In the genomic region with DNA sequence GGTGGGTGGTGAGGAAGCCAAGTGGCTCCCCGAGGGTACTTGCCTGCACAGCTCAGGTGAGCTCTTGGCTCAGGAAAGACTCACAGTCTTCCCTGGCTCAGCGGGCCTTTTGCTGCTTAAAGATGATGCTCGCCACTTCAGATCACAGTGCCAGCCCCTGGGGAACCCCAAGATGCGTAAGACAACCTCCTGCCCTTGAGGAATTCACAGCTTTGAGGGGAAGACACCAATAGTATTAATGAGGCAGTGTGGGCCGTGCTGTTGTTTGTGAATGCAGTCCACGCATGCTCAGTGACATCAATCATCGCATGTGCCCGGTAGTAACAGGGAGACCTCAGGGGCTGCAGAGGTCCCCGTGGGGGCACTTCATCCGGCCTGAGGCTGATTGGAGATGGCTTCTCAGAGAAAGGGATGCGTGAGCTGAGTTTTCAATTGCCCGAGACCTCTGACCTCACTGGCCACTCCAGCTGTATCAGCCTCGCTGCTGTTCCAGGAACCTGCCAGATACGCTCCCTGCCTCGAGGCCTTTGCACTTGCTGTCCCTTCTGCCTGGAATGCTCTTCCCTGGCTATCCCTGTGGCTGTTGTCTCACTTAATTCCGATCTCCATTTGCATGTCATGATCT, we compare ENCODE assay signal across 13 cellular contexts. TPM values are rescaled to one million over a fixed set of nuclear protein-coding genes. Genes with fewer than 3 reads are reported as not detected.
DNase-seq lines count a peak whose midpoint lies in the region; ATAC-seq, FAIRE-seq and TF ChIP-seq lines count a peak whose summit lies in the region.
"Had no signal": no experiment of that assay in that cellular context is flagged by ENCODE, and none has a peak within 500 bp of the region (broad histone marks: within the 10 kb centered on the region; RNA-seq: fewer than 3 reads in every experiment).

No MANE protein-coding gene starts in this region.

- POLR2A ChIA-PET in CD8-positive, alpha-beta T cell (lab: Charles Lee): interaction anchor here (1.6 kb wide), 1 partner anchor 99 kb away, joined by 5 read pairs; no protein-coding TSS in a partner anchor

- TF ChIP-seq POLR2A in adrenal gland (IDR thresholded peaks at IDR 0.05): no peak

- peak overlapping the region; percentile 75 to 96 (median 90) for H3K4me2 ChIP-seq in BLaER1 treated with 17β-estradiol and CSF1 and Interleukin-3, amounts not matched to agents 10 nM and 100 nM

- no peaks in the 10 kb centered on the region for H3K9me3 Mint-ChIP-seq in CD8-positive, alpha-beta T cell
- H3K9me3 Mint-ChIP-seq: type B pancreatic cell had no signal

- intact Hi-C loops in adrenal gland (cut with DNase I) (no loop called here), kidney (cut with DNase I) (no loop called here)
- intact Hi-C loops in CD8-positive, alpha-beta T cell (cut with DNase I, micrococcal nuclease): no loop called here

- H3K9ac ChIP-seq in BLaER1 treated with 17β-estradiol and CSF1 and Interleukin-3, amounts not matched to agents 10 nM and 100 nM: peak overlapping the region; percentile 51 to 80 (median 71); a peak in 21 of 22 replicates
- H3K9ac ChIP-seq in kidney (ENCODE audit: low read length in 2 of 2): peak overlapping the region in 1 of 2 donors; percentile 32

- peaks cover 5 to 79% (median 21%) of the 10 kb centered on the region in 11 experiments; a peak in 16 of 22 replicates for H4K20me1 ChIP-seq in BLaER1 treated with 17β-estradiol and CSF1 and Interleukin-3, amounts not matched to agents 10 nM and 100 nM

- H3K4me3 ChIP-seq in BLaER1 treated with 17β-estradiol and CSF1 and Interleukin-3, amounts not matched to agents 10 nM and 100 nM: peak overlapping the region in 8 of 10 experiments; percentile 23 to 43 (median 33); a peak in 13 of 20 replicates
- H3K4me3 ChIP-seq in adrenal gland (no peak overlapping the region), kidney (ENCODE audit: low read length in 2 of 2) (no peak overlapping the region)
- no peak overlapping the region for H3K4me3 ChIP-seq in CD8-positive, alpha-beta T cell (ENCODE audit: low read depth, low read length)

- TF ChIP-seq CTCF in adrenal gland (IDR thresholded peaks at IDR 0.05) (no peak), kidney (IDR thresholded peaks at IDR 0.05; ENCODE audit: borderline replicate concordance, extremely low read depth, insufficient read depth) (no peak)
- no peak for TF ChIP-seq CTCF in CD8-positive, alpha-beta T cell (IDR thresholded peaks at IDR 0.05)

- ATAC-seq in HG03108 (IDR thresholded peaks at IDR 0.05; ENCODE audit: unreplicated experiment): no peak
- no peak for ATAC-seq in CD8-positive, alpha-beta T cell

- H3K27ac ChIP-seq in BLaER1 treated with 17β-estradiol and CSF1 and Interleukin-3, amounts not matched to agents 10 nM and 100 nM: peak overlapping the region; percentile 51 to 88 (median 84); a peak in 21 of 22 replicates
- H3K27ac ChIP-seq in adrenal gland (peak overlapping the region; percentile 86 to 99 (median 91)), kidney (ENCODE audit: low read depth in 2 of 2, low read length in 2 of 2) (peak overlapping the region; percentile 71 to 87)
- no peak overlapping the region for H3K27ac ChIP-seq in CD8-positive, alpha-beta T cell (ENCODE audit: low read depth, low read length)
- H3K27ac ChIP-seq: WERI-Rb-1 had no signal

- H3K27me3 ChIP-seq in BLaER1 treated with 17β-estradiol and CSF1 and Interleukin-3, amounts not matched to agents 10 nM and 100 nM: no peaks in the 10 kb centered on the region
- no peaks in the 10 kb centered on the region for H3K27me3 ChIP-seq in adrenal gland
- H3K27me3 ChIP-seq in CD8-positive, alpha-beta T cell (ENCODE audit: insufficient read depth, low read length): no peaks in the 10 kb centered on the region

- H3K4me1 Mint-ChIP-seq in CD8-positive, alpha-beta T cell (ENCODE audit: low read depth): peaks cover 42% of the 10 kb centered on the region

- H3K4me1 ChIP-seq in BLaER1 treated with 17β-estradiol and CSF1 and Interleukin-3, amounts not matched to agents 10 nM and 100 nM: peaks cover 88 to 100% (median 100%) of the 10 kb centered on the region in 10 experiments
- H3K4me1 ChIP-seq in adrenal gland (replicated peaks in 1 of 2) (peaks cover 83 to 94% of the 10 kb centered on the region in 2 donors), kidney (ENCODE audit: control insufficient read depth in 1 of 2, insufficient read depth in 1 of 2, low read depth in 1 of 2, low read length in 2 of 2) (peaks cover 56 to 68% of the 10 kb centered on the region in 2 donors)
- peaks cover 12% of the 10 kb centered on the region for H3K4me1 ChIP-seq in CD8-positive, alpha-beta T cell (ENCODE audit: insufficient read depth, low read length)

- H3K4me3 Mint-ChIP-seq in CD8-positive, alpha-beta T cell: no peak overlapping the region
- H3K4me3 Mint-ChIP-seq: activated naive CD8-positive, alpha-beta T cell; type B pancreatic cell had no signal

- DNase-seq in adrenal gland: peak in 4 of 7 donors; percentile 62 to 83 (median 68)
- DNase-seq in kidney: no peak
- peak; percentile 50 for DNase-seq in renal cortical epithelial cell (ENCODE audit: low read depth)
- DNase-seq in SKM-1 (lab: John Stamatoyannopoulos, UW; ENCODE audit: unreplicated experiment): no peak
- DNase-seq in kidney glomerular epithelial cell (lab: John Stamatoyannopoulos, UW): no peak
- no peak for DNase-seq in CD8-positive, alpha-beta T cell
- DNase-seq: NCI-H69, small intestine, WERI-Rb-1 had no signal

- H3K36me3 Mint-ChIP-seq in CD8-positive, alpha-beta T cell: peaks cover 7% of the 10 kb centered on the region
- H3K36me3 Mint-ChIP-seq: activated naive CD8-positive, alpha-beta T cell; type B pancreatic cell had no signal

- H3K27ac Mint-ChIP-seq in CD8-positive, alpha-beta T cell: no peak overlapping the region
- H3K27ac Mint-ChIP-seq: activated naive CD8-positive, alpha-beta T cell; type B pancreatic cell had no signal

- peaks cover 0 to 30% (median 0%) of the 10 kb centered on the region in 11 experiments; a peak in 5 of 22 replicates for H3K36me3 ChIP-seq in BLaER1 treated with 17β-estradiol and CSF1 and Interleukin-3, amounts not matched to agents 10 nM and 100 nM
- H3K36me3 ChIP-seq in adrenal gland (replicated peaks in 1 of 2): no peaks in the 10 kb centered on the region
- no peaks in the 10 kb centered on the region for H3K36me3 ChIP-seq in kidney (ENCODE audit: control insufficient read depth in 1 of 2, insufficient read depth in 2 of 2, low read length in 2 of 2)
- H3K36me3 ChIP-seq in CD8-positive, alpha-beta T cell (ENCODE audit: insufficient read depth, low read length): no peaks in the 10 kb centered on the region
- H3K36me3 ChIP-seq: WERI-Rb-1 had no signal

- H3K9me3 ChIP-seq in BLaER1 treated with 17β-estradiol and CSF1 and Interleukin-3, amounts not matched to agents 10 nM and 100 nM (replicated peaks in 1 of 11): no peaks in the 10 kb centered on the region
- H3K9me3 ChIP-seq in adrenal gland (replicated peaks in 1 of 3) (no peaks in the 10 kb centered on the region), kidney (ENCODE audit: control insufficient read depth in 1 of 2, low read length in 2 of 2) (no peaks in the 10 kb centered on the region)
- H3K9me3 ChIP-seq in CD8-positive, alpha-beta T cell (ENCODE audit: low read length): no peaks in the 10 kb centered on the region

- CTCF ChIA-PET in CD8-positive, alpha-beta T cell (lab: Charles Lee): no interaction called here

- WGBS in adrenal gland, 4 donors: 35 to 39% (median 39%) methylated on average over 10 to 16 of the region's 16 CpGs

- FAIRE-seq in kidney (lab: Jason Lieb, UNC): no peak
- FAIRE-seq: small intestine had no signal

- H3K27me3 Mint-ChIP-seq in CD8-positive, alpha-beta T cell (ENCODE audit: low read depth): no peaks in the 10 kb centered on the region
- H3K27me3 Mint-ChIP-seq: activated naive CD8-positive, alpha-beta T cell; type B pancreatic cell had no signal

RNA-seq across cellular contexts. Expression of gene ERGIC1, which starts 36.9 kb away (rescaled TPM):
- 100 to 1,000 TPM; 108 to 410 (median 254) TPM for total RNA-seq in adrenal gland
- polyA plus RNA-seq in adrenal gland: 100 to 1,000 TPM in 2 of 3 donors, 10 to 100 TPM in 1; 71.9 to 450 (median 103) TPM
- total RNA-seq in kidney: 183 TPM
- 88.0 TPM for polyA plus RNA-seq in kidney (ENCODE audit: insufficient read depth, low read depth, low replicate concordance)
- 143 and 240 TPM in 2 replicates for total RNA-seq in renal cortical epithelial cell
- 10 to 100 TPM; 61.0 to 61.2 TPM for total RNA-seq in CD8-positive, alpha-beta T cell

Comparison
In these comparisons a context has a peak if more than half of its experiments do, and no peak if none do; other contexts are left out.
1. H3K4me3 ChIP-seq: peak in BLaER1 treated with 17β-estradiol and CSF1 and Interleukin-3, amounts not matched to agents 10 nM and 100 nM (8 of 10); none in adrenal gland (0 of 4), kidney (0 of 2) and CD8-positive, alpha-beta T cell (single experiment).
2. DNase-seq: peak in adrenal gland (4 of 7) and renal cortical epithelial cell (single experiment); none in kidney (single experiment), SKM-1 (single experiment), kidney glomerular epithelial cell (single experiment) and CD8-positive, alpha-beta T cell (0 of 7).